8 cellular contexts compared by ENCODE assay signal in genomic region chr6:15023448-15023847, GRCh38.
A peak's percentile ranks its signal among the peaks of the same experiment; 100 is the strongest.
DNase-seq lines count a peak whose midpoint lies in the region; ATAC-seq, FAIRE-seq and TF ChIP-seq lines count a peak whose summit lies in the region.

No MANE protein-coding gene starts in this region.

- ATAC-seq in GM21723 (IDR thresholded peaks at IDR 0.05; ENCODE audit: unreplicated experiment) (peak; percentile 95), esophagus mucosa (peak; percentile 31)

- no peak for FAIRE-seq in GM12892 (lab: Jason Lieb, UNC)

- TF ChIP-seq POLR2A in GM12892 (IDR thresholded peaks at IDR 0.05; ENCODE audit: low read depth, low read length), result no peak

- DNase-seq in GM12892 (ENCODE audit: insufficient read length) (peak; percentile 24), MV-4-11 (lab: John Stamatoyannopoulos, UW) (peak; percentile 51), UCSD-AML1 (lab: John Stamatoyannopoulos, UW; ENCODE audit: unreplicated experiment) (no peak), NCI-H1105 (lab: John Stamatoyannopoulos, UW) (no peak), dedifferentiated amniotic fluid mesenchymal stem cell (ENCODE audit: extremely low spot score) (no peak), dermis blood vessel endothelial cell (no peak)

Comparison
In these comparisons a context has a peak if more than half of its experiments do, and no peak if none do; other contexts are left out.
1. DNase-seq: peak in GM12892 (single experiment) and MV-4-11 (single experiment); none in UCSD-AML1 (single experiment), NCI-H1105 (single experiment), dedifferentiated amniotic fluid mesenchymal stem cell (single experiment) and dermis blood vessel endothelial cell (single experiment).